ENCODE assay signal across 11 cellular contexts in the genomic region with DNA sequence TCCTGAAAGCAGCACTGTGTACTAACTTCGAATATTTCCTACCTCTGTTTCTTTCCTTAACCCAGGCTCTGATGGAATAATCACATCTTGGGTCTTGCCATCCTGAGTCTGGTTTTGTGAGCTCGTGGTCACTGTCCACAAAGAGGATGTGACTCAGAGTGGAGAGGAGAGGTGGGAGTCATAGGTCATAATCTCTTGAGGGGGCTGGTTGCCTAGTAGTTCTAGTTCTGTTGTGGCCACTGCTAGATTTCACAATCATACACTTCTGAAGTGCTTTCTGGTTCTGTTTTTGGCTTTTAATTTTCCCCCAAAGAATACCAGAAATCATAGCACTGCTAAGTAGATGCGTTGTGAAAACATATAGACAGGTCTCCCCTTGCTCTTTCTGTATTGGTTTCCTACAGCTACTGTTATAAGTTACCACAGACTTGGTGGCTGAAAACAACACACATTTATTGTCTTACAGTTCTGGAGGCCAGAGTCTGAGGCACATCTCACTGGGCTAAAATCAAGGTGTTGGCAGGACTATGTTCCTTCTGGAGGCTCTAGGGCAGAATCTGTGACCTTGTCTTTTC.
A peak's percentile ranks its signal among the peaks of the same experiment; 100 is the strongest.
DNase-seq lines count a peak whose midpoint lies in the region; ATAC-seq and TF ChIP-seq lines count a peak whose summit lies in the region.
"Had no signal": no experiment of that assay in that cellular context is flagged by ENCODE, and none has a peak within 500 bp of the region (broad histone marks: within the 10 kb centered on the region; RNA-seq: fewer than 3 reads in every experiment).

No MANE protein-coding gene starts in this region.

- H4K20me1 ChIP-seq in smooth muscle cell (ENCODE audit: low read depth) = no peaks in the 10 kb centered on the region

- no peaks in the 10 kb centered on the region for H3K9me3 ChIP-seq in smooth muscle cell (replicated peaks; ENCODE audit: low read depth)
- H3K9me3 ChIP-seq: SJSA1 had no signal

- WGBS in smooth muscle cell (ENCODE audit: low lambda C conversion rate) = 36% methylated on average over 3 of the region's 3 CpGs

- peak overlapping the region; percentile 46 for H3K4me2 ChIP-seq in smooth muscle cell

- DNase-seq in NCI-H1694 treated with DMSO at 0.1 percent for 48 hours (lab: John Stamatoyannopoulos, UW) (peak; percentile 2), NCI-H1694 (lab: John Stamatoyannopoulos, UW) (no peak), Kasumi-1 (lab: John Stamatoyannopoulos, UW) (peak; percentile 44 to 49), choroid plexus epithelial cell (ENCODE audit: low read depth) (peak; percentile 89), smooth muscle cell (lab: John Stamatoyannopoulos, UW; ENCODE audit: unreplicated experiment) (no peak), NCI-H510A (lab: John Stamatoyannopoulos, UW) (no peak), NCI-H1105 (lab: John Stamatoyannopoulos, UW) (no peak)
- DNase-seq: 8988T, left cardiac atrium had no signal

- no peaks in the 10 kb centered on the region for H3K27me3 ChIP-seq in smooth muscle cell (ENCODE audit: low read depth)
- H3K27me3 ChIP-seq: SJSA1 had no signal

- H3K79me2 ChIP-seq in smooth muscle cell (ENCODE audit: low read depth) = no peaks in the 10 kb centered on the region

- H3K9ac ChIP-seq in smooth muscle cell (ENCODE audit: low read depth) = peak overlapping the region; percentile 89

- H2AFZ ChIP-seq in smooth muscle cell (ENCODE audit: low read depth) = no peak overlapping the region

- no peaks in the 10 kb centered on the region for H3F3A ChIP-seq in smooth muscle cell (ENCODE audit: low read depth)

- H3K4me1 ChIP-seq in smooth muscle cell (ENCODE audit: low read depth) = peaks cover 10% of the 10 kb centered on the region
- H3K4me1 ChIP-seq: SJSA1 had no signal

- no peaks in the 10 kb centered on the region for H3K36me3 ChIP-seq in smooth muscle cell (ENCODE audit: low read depth)
- H3K36me3 ChIP-seq: SJSA1 had no signal

- peak overlapping the region; percentile 94 for H3K27ac ChIP-seq in smooth muscle cell (ENCODE audit: low read depth)
- H3K27ac ChIP-seq: SJSA1 had no signal

- no peak for ATAC-seq in GM19397 (IDR thresholded peaks at IDR 0.05; ENCODE audit: unreplicated experiment)

- H3K4me3 ChIP-seq in choroid plexus epithelial cell (ENCODE audit: low read depth, low read length) (no peak overlapping the region), smooth muscle cell (no peak overlapping the region)
- H3K4me3 ChIP-seq: SJSA1 had no signal

- no peak for TF ChIP-seq CTCF in choroid plexus epithelial cell (conservative IDR thresholded peaks at IDR 0.05; ENCODE audit: low read depth, low read length)
- TF ChIP-seq CTCF in smooth muscle cell (IDR thresholded peaks at IDR 0.05; ENCODE audit: borderline replicate concordance, insufficient read depth, poor library complexity, severe bottlenecking) = no peak

Comparison
In these comparisons a context has a peak if more than half of its experiments do, and no peak if none do; other contexts are left out.
1. DNase-seq: peak in NCI-H1694 treated with DMSO at 0.1 percent for 48 hours (single experiment), Kasumi-1 (2 of 2) and choroid plexus epithelial cell (single experiment); none in NCI-H1694 (single experiment), smooth muscle cell (single experiment), NCI-H510A (single experiment) and NCI-H1105 (single experiment).